ENCODE assay signal across 12 cellular contexts in the genomic region with DNA sequence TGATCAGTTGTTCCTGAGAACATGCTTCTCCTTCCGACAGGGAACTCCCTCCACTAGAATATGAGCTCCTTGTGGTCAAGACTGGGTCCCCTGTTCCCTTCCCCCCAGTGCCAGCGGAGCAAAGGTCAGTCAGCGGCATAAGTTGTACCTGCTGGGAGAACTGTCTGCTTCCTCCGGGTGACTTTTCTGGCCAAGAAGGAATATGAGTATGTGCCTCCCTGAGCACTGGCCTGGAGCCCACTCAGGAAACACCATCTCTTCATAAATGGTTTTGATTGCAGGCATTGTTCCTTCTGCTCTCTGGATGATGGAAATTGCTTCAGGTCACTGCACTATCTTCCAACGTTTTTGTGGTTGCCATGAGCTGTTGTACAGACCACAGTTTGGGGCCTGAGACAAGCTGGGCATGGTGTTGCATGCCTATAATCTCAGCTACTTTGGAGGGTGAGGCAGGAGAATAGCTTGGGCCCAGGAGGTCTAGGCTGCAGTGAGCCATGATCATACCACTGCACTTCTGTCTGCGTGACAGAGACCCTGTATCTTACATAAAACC. TPM values are rescaled to one million over a fixed set of nuclear protein-coding genes. Genes with fewer than 3 reads are reported as not detected.
A peak's percentile ranks its signal among the peaks of the same experiment; 100 is the strongest.
DNase-seq lines count a peak whose midpoint lies in the region; ATAC-seq and TF ChIP-seq lines count a peak whose summit lies in the region.
"Had no signal": no experiment of that assay in that cellular context is flagged by ENCODE, and none has a peak within 500 bp of the region (broad histone marks: within the 10 kb centered on the region; RNA-seq: fewer than 3 reads in every experiment).

No MANE protein-coding gene starts in this region.

- no peaks in the 10 kb centered on the region for H3K27me3 ChIP-seq in HCT116 (ENCODE audit: insufficient read depth, low read length)
- no peaks in the 10 kb centered on the region for H3K27me3 ChIP-seq in mesenchymal stem cell (ENCODE audit: control insufficient read depth in 1 of 2, insufficient read depth in 1 of 2, low read length in 2 of 2)
- H3K27me3 ChIP-seq: brain microvascular endothelial cell had no signal

- peaks cover 42% of the 10 kb centered on the region for H3K36me3 Mint-ChIP-seq in activated naive CD8-positive, alpha-beta T cell treated with anti-CD3 and anti-CD28 coated beads for 36 hours

- H3K4me3 Mint-ChIP-seq in activated naive CD8-positive, alpha-beta T cell treated with anti-CD3 and anti-CD28 coated beads for 36 hours, result peak overlapping the region; percentile 86

- H3K9me3 Mint-ChIP-seq in activated naive CD8-positive, alpha-beta T cell treated with anti-CD3 and anti-CD28 coated beads for 36 hours, result no peaks in the 10 kb centered on the region

- no peak overlapping the region for H3K23ac ChIP-seq in mesenchymal stem cell (ENCODE audit: low read length in 2 of 2)

- H3K79me2 ChIP-seq in HCT116 (ENCODE audit: insufficient read depth, low read length), result peaks cover 71% of the 10 kb centered on the region

- DNase-seq in AG10803 (ENCODE audit: low read depth), result peak; percentile 53
- no peak for DNase-seq in HCT116 (ENCODE audit: low read depth, low spot score)
- no peak for DNase-seq in activated naive CD8-positive, alpha-beta T cell treated with anti-CD3 and anti-CD28 coated beads for 36 hours
- peak; percentile 20 for DNase-seq in mesenchymal stem cell
- DNase-seq in NCI-H1048 (lab: John Stamatoyannopoulos, UW), result no peak
- no peak for DNase-seq in NCI-H1092 (lab: John Stamatoyannopoulos, UW)
- DNase-seq in nucleus accumbens (lab: John Stamatoyannopoulos, UW), result no peak
- DNase-seq: brain microvascular endothelial cell, DMS53, NCI-H446 treated with DMSO at 0.1 percent for 48 hours had no signal

- peak overlapping the region; percentile 42 for H3K27ac ChIP-seq in HCT116 (ENCODE audit: low read depth, low read length)
- no peak overlapping the region for H3K27ac ChIP-seq in mesenchymal stem cell (ENCODE audit: low read length, poor library complexity, severe bottlenecking)
- H3K27ac ChIP-seq: brain microvascular endothelial cell had no signal

- no peak overlapping the region for H2BK5ac ChIP-seq in mesenchymal stem cell (ENCODE audit: low read depth, low read length, poor library complexity, severe bottlenecking)

- H3K4me2 ChIP-seq in HCT116 (ENCODE audit: low read length) (peak overlapping the region; percentile 92; the same call in 1 of the 2 replicates), mesenchymal stem cell (ENCODE audit: low read length, poor library complexity, severe bottlenecking) (no peak overlapping the region)

- H2AK5ac ChIP-seq in mesenchymal stem cell (ENCODE audit: low read length, severe bottlenecking), result no peak overlapping the region

- 95% methylated on average over 5 of the region's 6 CpGs for WGBS in mesenchymal stem cell

- H3K79me1 ChIP-seq in mesenchymal stem cell (replicated peaks; ENCODE audit: low read length, poor library complexity, severe bottlenecking), result peaks cover 10% of the 10 kb centered on the region

- peaks cover 7% of the 10 kb centered on the region; the same call in 1 of the 2 replicates for H4K20me1 ChIP-seq in HCT116 (ENCODE audit: insufficient read depth)

- ATAC-seq in HCT116 (no peak), GM21528 (IDR thresholded peaks at IDR 0.05; ENCODE audit: low FRiP score, unreplicated experiment) (no peak)

- no peaks in the 10 kb centered on the region for H3K9me2 ChIP-seq in HCT116 (ENCODE audit: insufficient read depth)

- H2BK12ac ChIP-seq in mesenchymal stem cell (ENCODE audit: low read length in 2 of 2), result no peak overlapping the region

- no peak for TF ChIP-seq CTCF in AG10803 (conservative IDR thresholded peaks at IDR 0.05; ENCODE audit: low read length)
- TF ChIP-seq CTCF in HCT116 (IDR thresholded peaks at IDR 0.05 in 2 of 3, conservative IDR thresholded peaks at IDR 0.05 in 1 of 3; ENCODE audit: borderline replicate concordance in 1 of 3, insufficient read depth in 1 of 3, low read depth in 2 of 3, low read length in 2 of 3), result no peak

- H3K9me3 ChIP-seq in HCT116 (ENCODE audit: control insufficient read depth in 1 of 2, insufficient read depth in 1 of 2, low read depth in 1 of 2, low read length in 2 of 2), result no peaks in the 10 kb centered on the region
- H3K9me3 ChIP-seq in mesenchymal stem cell (ENCODE audit: control insufficient read depth, low read length), result no peaks in the 10 kb centered on the region

- H3K18ac ChIP-seq in mesenchymal stem cell (ENCODE audit: low read depth in 1 of 2, low read length in 2 of 2), result no peak overlapping the region

- RAD21 ChIA-PET in HCT116 (lab: Charles Lee; ENCODE audit: low non-redundant PET in 1 of 2, low total read pairs in 2 of 2, uncharacterized antibody in 2 of 2, unreplicated experiment in 2 of 2), result no interaction called here

- POLR2A ChIA-PET in HCT116 (lab: Charles Lee), result interaction anchor here (1.0 kb wide), 1 partner anchor 8 kb away, joined by 3 read pairs; no protein-coding TSS in a partner anchor

- BruUV-seq in HCT116 (replicated peaks; lab: Mats Ljungman, UMichigan), result no TSS peak

- H3K4me1 Mint-ChIP-seq in activated naive CD8-positive, alpha-beta T cell treated with anti-CD3 and anti-CD28 coated beads for 36 hours, result peaks cover 47% of the 10 kb centered on the region

- H3K4ac ChIP-seq in mesenchymal stem cell (ENCODE audit: low read depth in 1 of 2, low read length in 2 of 2), result no peak overlapping the region

- H3K14ac ChIP-seq in mesenchymal stem cell (ENCODE audit: low read length in 2 of 2), result no peak overlapping the region

- H3K4me1 ChIP-seq in HCT116 (ENCODE audit: control insufficient read depth in 1 of 2, insufficient read depth in 2 of 2, low read length in 2 of 2), result peaks cover 39 to 75% of the 10 kb centered on the region in 2 experiments
- H3K4me1 ChIP-seq in mesenchymal stem cell (ENCODE audit: control insufficient read depth, insufficient read depth, low read depth, low read length), result peaks cover 57% of the 10 kb centered on the region

- H3K9ac ChIP-seq in HCT116 (ENCODE audit: low read length) (peak overlapping the region; percentile 99; the same call in 1 of the 2 replicates), mesenchymal stem cell (ENCODE audit: low read length) (peak overlapping the region; percentile 32)

- TF ChIP-seq POLR2A in HCT116 (IDR thresholded peaks at IDR 0.05; ENCODE audit: borderline replicate concordance, extremely low read depth, insufficient read depth, insufficient read length), result no peak

- H4K91ac ChIP-seq in mesenchymal stem cell (ENCODE audit: low read length), result no peak overlapping the region

- H3K36me3 ChIP-seq in HCT116 (ENCODE audit: control insufficient read depth in 1 of 2, insufficient read depth in 2 of 2, low read length in 2 of 2) (peaks cover 17 to 37% of the 10 kb centered on the region in 2 experiments; a peak in 3 of 4 replicates), mesenchymal stem cell (ENCODE audit: control insufficient read depth in 1 of 2, insufficient read depth in 2 of 2, low read depth in 1 of 2, low read length in 2 of 2) (peaks cover 35 to 56% of the 10 kb centered on the region in 2 experiments)

- no peak overlapping the region for H4K8ac ChIP-seq in mesenchymal stem cell (ENCODE audit: low read length)

- H2BK120ac ChIP-seq in mesenchymal stem cell (ENCODE audit: low read depth, low read length), result no peak overlapping the region

- intact Hi-C loops in HCT116 (cut with micrococcal nuclease), result no loop called here

- H2BK15ac ChIP-seq in mesenchymal stem cell (ENCODE audit: low read depth, poor library complexity, severe bottlenecking), result no peak overlapping the region

- H2AFZ ChIP-seq in HCT116 (ENCODE audit: low read depth, low read length, poor library complexity, severe bottlenecking) (no peak overlapping the region), mesenchymal stem cell (ENCODE audit: low read depth, low read length) (no peak overlapping the region)

- no peak for TF ChIP-seq RAD21 in HCT116 (IDR thresholded peaks at IDR 0.05; ENCODE audit: low read depth)

- H3K27ac Mint-ChIP-seq in activated naive CD8-positive, alpha-beta T cell treated with anti-CD3 and anti-CD28 coated beads for 36 hours, result peak overlapping the region; percentile 69

- no peaks in the 10 kb centered on the region for H3K27me3 Mint-ChIP-seq in activated naive CD8-positive, alpha-beta T cell treated with anti-CD3 and anti-CD28 coated beads for 36 hours

- CTCF ChIA-PET in HCT116 (lab: Charles Lee), result no interaction called here

- H3K4me3 ChIP-seq in AG10803 (ENCODE audit: low read length) (no peak overlapping the region), HCT116 (replicated peaks in 1 of 2; ENCODE audit: low read depth in 1 of 2, low read length in 2 of 2) (no peak overlapping the region), mesenchymal stem cell (ENCODE audit: insufficient read depth in 1 of 2, low read depth in 1 of 2, low read length in 2 of 2) (no peak overlapping the region)

TF ChIP-seq in HCT116, 20 proteins besides CTCF, POLR2A, EP300 and RAD21 (continues in another document):
- TF ChIP-seq SRF (IDR thresholded peaks at IDR 0.05; ENCODE audit: low read depth), result no peak

RNA-seq across cellular contexts. Expression of a gene that starts 2.9 kb away (rescaled TPM):
- total RNA-seq in HCT116 (2021; ENCODE audit: unreplicated experiment), result 1,043 TPM
- 1,480 and 1,509 TPM in 2 replicates for polyA plus RNA-seq in HCT116 (2012)
- total RNA-seq in activated naive CD8-positive, alpha-beta T cell treated with anti-CD3 and anti-CD28 coated beads for 36 hours, result 100 to 1,000 TPM; 395 to 405 TPM
- 1,896 TPM for polyA plus RNA-seq in mesenchymal stem cell (2013, experiment 1 of 2)
- polyA plus RNA-seq in mesenchymal stem cell (2013, experiment 2 of 2), result 1,944 TPM

RNA-seq across cellular contexts. Expression of a gene that starts 7.9 kb away (rescaled TPM):
- total RNA-seq in HCT116 (2021; ENCODE audit: unreplicated experiment), result 554 TPM
- polyA plus RNA-seq in HCT116 (2012), result 393 and 453 TPM in 2 replicates
- 100 to 1,000 TPM; 556 to 594 TPM for total RNA-seq in activated naive CD8-positive, alpha-beta T cell treated with anti-CD3 and anti-CD28 coated beads for 36 hours
- 494 TPM for polyA plus RNA-seq in mesenchymal stem cell (2013, experiment 1 of 2)
- polyA plus RNA-seq in mesenchymal stem cell (2013, experiment 2 of 2), result 496 TPM

RNA-seq across cellular contexts. Expression of a gene that starts 28.2 kb away (rescaled TPM):
- 280 TPM for total RNA-seq in HCT116 (2021; ENCODE audit: unreplicated experiment)
- polyA plus RNA-seq in HCT116 (2012), result 200 and 207 TPM in 2 replicates
- 100 to 1,000 TPM; 306 to 311 TPM for total RNA-seq in activated naive CD8-positive, alpha-beta T cell treated with anti-CD3 and anti-CD28 coated beads for 36 hours
- 44.0 TPM for polyA plus RNA-seq in mesenchymal stem cell (2013, experiment 1 of 2)
- polyA plus RNA-seq in mesenchymal stem cell (2013, experiment 2 of 2), result 42.6 TPM

RNA-seq across cellular contexts. Expression of a gene that starts 28.3 kb away (rescaled TPM):
- total RNA-seq in HCT116 (2021; ENCODE audit: unreplicated experiment), result 208 TPM
- polyA plus RNA-seq in HCT116 (2012), result 367 and 443 TPM in 2 replicates
- 100 to 1,000 TPM; 119 to 126 TPM for total RNA-seq in activated naive CD8-positive, alpha-beta T cell treated with anti-CD3 and anti-CD28 coated beads for 36 hours
- polyA plus RNA-seq in mesenchymal stem cell (2013, experiment 1 of 2), result 263 TPM
- polyA plus RNA-seq in mesenchymal stem cell (2013, experiment 2 of 2), result 272 TPM

RNA-seq across cellular contexts. Expression of a gene that starts 28.3 kb away (rescaled TPM):
- total RNA-seq in HCT116 (2021; ENCODE audit: unreplicated experiment), result not detected
- 0.64 and 0.76 TPM in 2 replicates for polyA plus RNA-seq in HCT116 (2012)
- total RNA-seq in activated naive CD8-positive, alpha-beta T cell treated with anti-CD3 and anti-CD28 coated beads for 36 hours, result not detected
- 0.11 TPM for polyA plus RNA-seq in mesenchymal stem cell (2013, experiment 1 of 2)
- 0.12 TPM for polyA plus RNA-seq in mesenchymal stem cell (2013, experiment 2 of 2)
- total RNA-seq: pulmonary artery endothelial cell had no signal

Comparison
In these comparisons a context has a peak if more than half of its experiments do, and no peak if none do; other contexts are left out.
1. DNase-seq: peak in AG10803 (single experiment) and mesenchymal stem cell (single experiment); none in HCT116 (single experiment), activated naive CD8-positive, alpha-beta T cell treated with anti-CD3 and anti-CD28 coated beads for 36 hours (single experiment), NCI-H1048 (single experiment), NCI-H1092 (single experiment) and nucleus accumbens (0 of 56).